In the genomic region with DNA sequence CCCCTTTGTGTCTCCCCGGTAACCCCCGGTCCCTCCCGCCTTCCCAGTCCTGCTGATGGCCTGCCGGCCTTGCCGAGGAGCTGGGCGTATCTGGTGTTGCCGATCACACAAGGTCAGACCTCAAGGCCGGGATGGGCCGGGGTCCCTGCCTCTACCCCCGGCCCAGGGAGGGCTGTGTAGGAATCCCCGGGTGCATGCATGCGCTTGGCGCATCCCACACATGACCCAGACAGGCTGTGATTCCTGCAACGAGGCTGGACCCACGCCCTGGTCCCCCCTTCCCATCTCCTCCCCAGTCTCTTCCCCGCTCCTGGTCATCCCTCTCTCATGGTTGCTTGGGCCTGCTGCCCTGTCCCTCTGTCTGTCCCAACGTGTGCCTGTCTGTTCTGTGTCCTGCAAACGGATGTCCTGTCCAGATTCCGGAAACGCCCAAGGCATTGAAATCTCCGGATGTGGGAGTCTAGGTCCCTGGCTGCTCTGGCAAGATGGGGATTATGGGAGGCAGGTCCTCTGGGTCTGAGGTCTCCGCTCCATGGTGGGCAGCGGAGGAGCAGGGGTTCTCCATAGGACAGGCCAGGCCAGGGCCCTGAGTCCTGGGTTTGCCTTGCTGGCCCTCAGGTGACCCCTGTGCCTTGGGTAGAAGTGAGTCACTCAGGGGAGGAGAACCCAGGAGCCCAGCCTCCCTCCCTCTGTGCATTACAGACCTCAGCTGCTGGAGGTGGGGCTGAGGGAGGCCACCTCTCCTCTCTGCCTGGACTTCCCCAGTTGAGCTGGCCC, we compare ENCODE assay signal across 8 cellular contexts. TPM values are rescaled to one million over a fixed set of nuclear protein-coding genes. Genes with fewer than 3 reads are reported as not detected.
A peak's percentile ranks its signal among the peaks of the same experiment; 100 is the strongest.
DNase-seq lines count a peak whose midpoint lies in the region; ATAC-seq and TF ChIP-seq lines count a peak whose summit lies in the region.

No MANE protein-coding gene starts in this region.

- H3K4me3 Mint-ChIP-seq in activated CD4-positive, alpha-beta T cell treated with anti-CD3 and anti-CD28 coated beads, Interleukin-2, amount 10 ng/mL, durations not matched to agents 7 days and 5 days, result peak overlapping the region; percentile 69
- peak overlapping the region; percentile 91 for H3K4me3 Mint-ChIP-seq in neural crest cell

- intact Hi-C loops in esophagus muscularis mucosa (cut with DNase I), result loop anchor here (5.0 kb wide), 1 partner anchor 38 kb away; no protein-coding TSS in a partner anchor

- 45% methylated on average over 16 of the region's 23 CpGs for WGBS in esophagus muscularis mucosa

- POLR2A ChIA-PET in AG04450 (lab: Yijun Ruan, JAX), result no interaction called here
- POLR2A ChIA-PET in activated CD4-positive, alpha-beta T cell treated with anti-CD3 and anti-CD28 coated beads, Interleukin-2, amount 10 ng/mL, durations not matched to agents 7 days and 5 days (lab: Charles Lee), result interaction anchor here (0.6 kb wide), 1 partner anchor 96 kb away, joined by 4 read pairs; no protein-coding TSS in a partner anchor

- TF ChIP-seq EP300 in esophagus muscularis mucosa (IDR thresholded peaks at IDR 0.05), result no peak

- H3K9me3 Mint-ChIP-seq in activated CD4-positive, alpha-beta T cell treated with anti-CD3 and anti-CD28 coated beads, Interleukin-2, amount 10 ng/mL, durations not matched to agents 7 days and 5 days, result no peaks in the 10 kb centered on the region
- no peaks in the 10 kb centered on the region for H3K9me3 Mint-ChIP-seq in neural crest cell

- peaks cover 55 to 74% (median 71%) of the 10 kb centered on the region in 4 donors for H3K4me1 ChIP-seq in esophagus muscularis mucosa

- no peak for DNase-seq in AG04450 (ENCODE audit: low read depth, low spot score)
- DNase-seq in HT1080 (ENCODE audit: low read depth), result peak; percentile 75
- DNase-seq in activated CD4-positive, alpha-beta T cell treated with anti-CD3 and anti-CD28 coated beads, Interleukin-2, amount 10 ng/mL, durations not matched to agents 7 days and 5 days, result peak; percentile 25
- DNase-seq in esophagus muscularis mucosa (ENCODE audit: extremely low spot score), result no peak
- DNase-seq in neural crest cell (ENCODE audit: low read depth, low spot score), result no peak
- DNase-seq in epidermal melanocyte (ENCODE audit: insufficient read length, low spot score), result no peak

- no peak for TF ChIP-seq CTCF in AG04450 (IDR thresholded peaks at IDR 0.05; ENCODE audit: low read depth, low read length)
- no peak for TF ChIP-seq CTCF in esophagus muscularis mucosa (IDR thresholded peaks at IDR 0.05)
- no peak for TF ChIP-seq CTCF in neural crest cell (conservative IDR thresholded peaks at IDR 0.05)

- H3K4me1 Mint-ChIP-seq in activated CD4-positive, alpha-beta T cell treated with anti-CD3 and anti-CD28 coated beads, Interleukin-2, amount 10 ng/mL, durations not matched to agents 7 days and 5 days, result peaks cover 52% of the 10 kb centered on the region
- peaks cover 22% of the 10 kb centered on the region for H3K4me1 Mint-ChIP-seq in neural crest cell

- TF ChIP-seq POLR2A in esophagus muscularis mucosa (IDR thresholded peaks at IDR 0.05; ENCODE audit: low read depth), result no peak

- H3K9me3 ChIP-seq in AG04450 (ENCODE audit: control insufficient read depth, insufficient read depth, low read length) (no peaks in the 10 kb centered on the region; the same call in 1 of the 2 replicates), esophagus muscularis mucosa (no peaks in the 10 kb centered on the region)

- H3K4me3 ChIP-seq in AG04450 (ENCODE audit: low read depth, low read length) (peak overlapping the region; percentile 74), esophagus muscularis mucosa (peak overlapping the region; percentile 78 to 97 (median 92))

- H3K27me3 ChIP-seq in AG04450 (ENCODE audit: control insufficient read depth, insufficient read depth, low read length) (no peaks in the 10 kb centered on the region), esophagus muscularis mucosa (no peaks in the 10 kb centered on the region)

- no peak for ATAC-seq in GM21528 (IDR thresholded peaks at IDR 0.05; ENCODE audit: low FRiP score, unreplicated experiment)
- ATAC-seq in GM19467 (IDR thresholded peaks at IDR 0.05; ENCODE audit: unreplicated experiment), result no peak

- H3K36me3 Mint-ChIP-seq in activated CD4-positive, alpha-beta T cell treated with anti-CD3 and anti-CD28 coated beads, Interleukin-2, amount 10 ng/mL, durations not matched to agents 7 days and 5 days (ENCODE audit: low read depth), result peaks cover 4% of the 10 kb centered on the region
- no peaks in the 10 kb centered on the region for H3K36me3 Mint-ChIP-seq in neural crest cell (ENCODE audit: low read depth)

- CTCF ChIA-PET in AG04450 (lab: Charles Lee), result no interaction called here
- CTCF ChIA-PET in activated CD4-positive, alpha-beta T cell treated with anti-CD3 and anti-CD28 coated beads, Interleukin-2, amount 10 ng/mL, durations not matched to agents 7 days and 5 days (lab: Charles Lee), result interaction anchor here (1.6 to 1.7 kb wide), 2 partner anchors 37 to 298 kb away, joined by 3 to 6 read pairs; partner anchors contain the start of gene ASF1B

- H3K27ac Mint-ChIP-seq in activated CD4-positive, alpha-beta T cell treated with anti-CD3 and anti-CD28 coated beads, Interleukin-2, amount 10 ng/mL, durations not matched to agents 7 days and 5 days, result peak overlapping the region; percentile 78
- peak overlapping the region; percentile 62 for H3K27ac Mint-ChIP-seq in neural crest cell (ENCODE audit: unreplicated experiment)

- peak overlapping the region; percentile 11 for H3K27ac ChIP-seq in AG04450 (ENCODE audit: low read depth, low read length)
- H3K27ac ChIP-seq in esophagus muscularis mucosa (replicated peaks in 1 of 4), result peak overlapping the region; percentile 87 to 94 (median 90)

- H3K36me3 ChIP-seq in esophagus muscularis mucosa, result peaks cover 0 to 15% (median 6%) of the 10 kb centered on the region in 4 donors

- H3K27me3 Mint-ChIP-seq in activated CD4-positive, alpha-beta T cell treated with anti-CD3 and anti-CD28 coated beads, Interleukin-2, amount 10 ng/mL, durations not matched to agents 7 days and 5 days, result peaks cover 5% of the 10 kb centered on the region
- peaks cover 14% of the 10 kb centered on the region for H3K27me3 Mint-ChIP-seq in neural crest cell (ENCODE audit: low read depth)

RNA-seq across cellular contexts. Expression of gene PKN1, which starts 1.6 kb away (rescaled TPM):
- polyA plus RNA-seq in AG04450 (2011; rRNA removed), result 37.5 and 43.4 TPM in 2 replicates
- polyA minus RNA-seq in AG04450 (2011; rRNA and poly(A)+ RNA removed), result 78.2 and 99.3 TPM in 2 replicates
- 109 and 158 TPM in 2 replicates for total RNA-seq in HT1080 (2014; rRNA removed; shearing (Covaris generic))
- 135 and 150 TPM in 2 replicates for polyA plus RNA-seq in HT1080 (2015; cell fraction: cytosol; rRNA removed)
- 91.8 and 97.7 TPM in 2 replicates for polyA plus RNA-seq in HT1080 (2015; cell fraction: nucleus; rRNA removed)
- total RNA-seq in activated CD4-positive, alpha-beta T cell treated with anti-CD3 and anti-CD28 coated beads, Interleukin-2, amount 10 ng/mL, durations not matched to agents 7 days and 5 days, result 100 to 1,000 TPM; 238 to 242 TPM
- total RNA-seq in esophagus muscularis mucosa (100 to 1,000 TPM; 120 to 233 (median 167) TPM), neural crest cell (118 and 126 TPM in 2 replicates)

RNA-seq across cellular contexts. Expression of gene DDX39A, which starts 15.6 kb away (rescaled TPM):
- polyA plus RNA-seq in AG04450 (2011; rRNA removed), result 25.7 and 33.7 TPM in 2 replicates
- polyA minus RNA-seq in AG04450 (2011; rRNA and poly(A)+ RNA removed), result 28.9 and 33.8 TPM in 2 replicates
- total RNA-seq in HT1080 (2014; rRNA removed; shearing (Covaris generic)), result 264 and 265 TPM in 2 replicates
- 112 and 125 TPM in 2 replicates for polyA plus RNA-seq in HT1080 (2015; cell fraction: cytosol; rRNA removed)
- polyA plus RNA-seq in HT1080 (2015; cell fraction: nucleus; rRNA removed), result 351 and 364 TPM in 2 replicates
- total RNA-seq in activated CD4-positive, alpha-beta T cell treated with anti-CD3 and anti-CD28 coated beads, Interleukin-2, amount 10 ng/mL, durations not matched to agents 7 days and 5 days, result 100 to 1,000 TPM; 232 to 269 TPM
- 10 to 100 TPM; 39.3 to 56.3 (median 42.1) TPM for total RNA-seq in esophagus muscularis mucosa
- total RNA-seq in neural crest cell, result 131 and 132 TPM in 2 replicates

RNA-seq across cellular contexts. Expression of gene PTGER1, which starts 40.4 kb away (rescaled TPM):
- 0.72 and 1.0 TPM in 2 replicates for polyA plus RNA-seq in AG04450 (2011; rRNA removed)
- polyA minus RNA-seq in AG04450 (2011; rRNA and poly(A)+ RNA removed), result 0.52 and 0.69 TPM in 2 replicates
- total RNA-seq in HT1080 (2014; rRNA removed; shearing (Covaris generic)), result 0.37 and 0.43 TPM in 2 replicates
- 0.05 TPM in 1 of 2 replicates, not detected in the other for polyA plus RNA-seq in HT1080 (2015; cell fraction: cytosol; rRNA removed)
- polyA plus RNA-seq in HT1080 (2015; cell fraction: nucleus; rRNA removed), result not detected in 2 replicates
- under 1 TPM; 0.19 to 0.27 TPM for total RNA-seq in activated CD4-positive, alpha-beta T cell treated with anti-CD3 and anti-CD28 coated beads, Interleukin-2, amount 10 ng/mL, durations not matched to agents 7 days and 5 days
- total RNA-seq in esophagus muscularis mucosa (1 to 10 TPM in 2 of 4 donors, under 1 TPM in 1, not detected in 1; 0.80 to 1.8 (median 1.3) TPM), neural crest cell (0.27 and 0.40 TPM in 2 replicates)

RNA-seq across cellular contexts. Expression of gene ADGRE5, which starts 53.5 kb away (rescaled TPM):
- 19.5 and 21.9 TPM in 2 replicates for polyA plus RNA-seq in AG04450 (2011; rRNA removed)
- 20.8 and 25.7 TPM in 2 replicates for polyA minus RNA-seq in AG04450 (2011; rRNA and poly(A)+ RNA removed)
- total RNA-seq in HT1080 (2014; rRNA removed; shearing (Covaris generic)), result 11.8 and 14.5 TPM in 2 replicates
- 31.2 and 31.5 TPM in 2 replicates for polyA plus RNA-seq in HT1080 (2015; cell fraction: cytosol; rRNA removed)
- polyA plus RNA-seq in HT1080 (2015; cell fraction: nucleus; rRNA removed), result 119 and 128 TPM in 2 replicates
- 100 to 1,000 TPM; 304 to 310 TPM for total RNA-seq in activated CD4-positive, alpha-beta T cell treated with anti-CD3 and anti-CD28 coated beads, Interleukin-2, amount 10 ng/mL, durations not matched to agents 7 days and 5 days
- total RNA-seq in esophagus muscularis mucosa (100 to 1,000 TPM in 1 of 4 donors, 10 to 100 TPM in 3; 37.3 to 101 (median 50.4) TPM), neural crest cell (0.91 and 1.4 TPM in 2 replicates)

Comparison
In these comparisons a context has a peak if more than half of its experiments do, and no peak if none do; other contexts are left out.
1. DNase-seq: peak in HT1080 (single experiment) and activated CD4-positive, alpha-beta T cell treated with anti-CD3 and anti-CD28 coated beads, Interleukin-2, amount 10 ng/mL, durations not matched to agents 7 days and 5 days (single experiment); none in AG04450 (single experiment), esophagus muscularis mucosa (single experiment), neural crest cell (single experiment) and epidermal melanocyte (single experiment).